17 cellular contexts compared by ENCODE assay signal in the genomic region with DNA sequence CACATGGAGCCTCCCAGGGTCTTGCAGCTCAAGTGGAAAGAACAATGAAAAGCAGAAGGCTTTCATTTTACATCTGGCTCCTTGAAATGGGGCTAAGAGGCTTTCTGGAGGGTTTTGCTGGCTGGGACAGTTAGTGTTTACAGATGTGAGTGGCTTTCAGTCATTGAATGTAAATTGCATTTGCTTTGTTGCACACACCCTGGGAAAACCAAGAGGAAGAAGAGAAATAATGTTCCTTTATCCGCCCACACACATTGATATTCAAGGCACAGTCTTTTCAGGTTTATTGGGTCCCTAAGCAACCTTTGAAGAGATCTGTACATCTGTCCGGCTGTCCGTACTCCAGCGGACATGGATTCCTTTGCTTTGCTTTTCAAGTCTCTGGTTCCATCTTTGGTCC.
"Had no signal": no experiment of that assay in that cellular context is flagged by ENCODE, and none has a peak within 500 bp of the region (broad histone marks: within the 10 kb centered on the region; RNA-seq: fewer than 3 reads in every experiment).

No MANE protein-coding gene starts in this region.

- H3K27me3 ChIP-seq: esophagus squamous epithelium, ovary, right atrium auricular region, tibial artery, upper lobe of left lung, uterus had no signal

- DNase-seq: effector memory CD8-positive, alpha-beta T cell; esophagus squamous epithelium; foreskin keratinocyte; kidney glomerular epithelial cell; mesendoderm; naive B cell; nucleus accumbens; ovary; small intestine; stimulated activated CD4-positive, alpha-beta T cell treated with anti-CD3 and anti-CD28 coated beads, Interleukin-4, amount 100 ng/mL, for 1 hour; stimulated activated CD8-positive, alpha-beta memory T cell treated with anti-CD3 and anti-CD28 coated beads, Interleukin-4, amount 100 ng/mL, for 48 hours; stimulated activated naive CD8-positive, alpha-beta T cell treated with anti-CD3 and anti-CD28 coated beads, Interleukin-15, Interleukin-2, amounts not matched to agents 100 U/mL and 50 U/mL, for 24 hours; tibial artery; upper lobe of left lung; uterus had no signal

- H3K4me1 ChIP-seq: foreskin keratinocyte, tibial artery, upper lobe of left lung had no signal

- H3K36me3 ChIP-seq: esophagus squamous epithelium, ovary, right atrium auricular region, tibial artery, upper lobe of left lung, uterus had no signal

- ATAC-seq: effector memory CD8-positive, alpha-beta T cell; foreskin keratinocyte; stimulated activated effector memory CD8-positive, alpha-beta T cell treated with anti-CD3 and anti-CD28 coated beads, Interleukin-12 subunit alpha, Interleukin-12 subunit beta, amount 100 ng/mL, for 72 hours; stimulated activated naive CD8-positive, alpha-beta T cell treated with anti-CD3 and anti-CD28 coated beads, Interleukin-15, Interleukin-2, amounts not matched to agents 100 U/mL and 50 U/mL, for 24 hours had no signal

- H3K4me3 ChIP-seq: esophagus squamous epithelium, ovary, right atrium auricular region, tibial artery, upper lobe of left lung, uterus had no signal

- H3K27ac ChIP-seq: esophagus squamous epithelium, foreskin keratinocyte, ovary, right atrium auricular region, tibial artery, upper lobe of left lung, uterus had no signal

- H3K9me3 ChIP-seq: esophagus squamous epithelium, ovary, tibial artery, upper lobe of left lung, uterus had no signal
